22 cellular contexts compared by ENCODE assay signal in genomic region chr13:99221567-99222239, GRCh38.
DNase-seq lines count a peak whose midpoint lies in the region; ATAC-seq, FAIRE-seq and TF ChIP-seq lines count a peak whose summit lies in the region.
"Had no signal": no experiment of that assay in that cellular context is flagged by ENCODE, and none has a peak within 500 bp of the region (broad histone marks: within the 10 kb centered on the region; RNA-seq: fewer than 3 reads in every experiment).

No MANE protein-coding gene starts in this region.

- peaks cover 9% of the 10 kb centered on the region for H3K36me3 Mint-ChIP-seq in activated naive CD4-positive, alpha-beta T cell treated with anti-CD3 and anti-CD28 coated beads, Interleukin-2, amount 50 U/mL, for 24 hours

- H3K4me1 Mint-ChIP-seq in activated naive CD4-positive, alpha-beta T cell treated with anti-CD3 and anti-CD28 coated beads, Interleukin-2, amount 50 U/mL, for 24 hours: peaks cover 96% of the 10 kb centered on the region

- H3K9me3 Mint-ChIP-seq in activated naive CD4-positive, alpha-beta T cell treated with anti-CD3 and anti-CD28 coated beads, Interleukin-2, amount 50 U/mL, for 24 hours: no peaks in the 10 kb centered on the region

- FAIRE-seq in H54 (lab: Jason Lieb, UNC): peak; percentile 95
- FAIRE-seq: D721Med, GM12892, K562 had no signal

- H3K9me3 ChIP-seq in effector memory CD4-positive, alpha-beta T cell (ENCODE audit: control insufficient read depth, low read length): no peaks in the 10 kb centered on the region
- H3K9me3 ChIP-seq: breast epithelium, left lung had no signal

- no peaks in the 10 kb centered on the region for H3K27me3 Mint-ChIP-seq in activated naive CD4-positive, alpha-beta T cell treated with anti-CD3 and anti-CD28 coated beads, Interleukin-2, amount 50 U/mL, for 24 hours

- peaks cover 69% of the 10 kb centered on the region for H3K4me1 ChIP-seq in effector memory CD4-positive, alpha-beta T cell (ENCODE audit: control insufficient read depth, insufficient read depth, low read length, poor library complexity, severe bottlenecking)
- H3K4me1 ChIP-seq: breast epithelium had no signal

- no peaks in the 10 kb centered on the region for H3K27me3 ChIP-seq in effector memory CD4-positive, alpha-beta T cell (replicated peaks; ENCODE audit: control insufficient read depth, insufficient read depth, low read length, poor library complexity, severe bottlenecking)
- H3K27me3 ChIP-seq: breast epithelium, left lung had no signal

- peak overlapping the region; percentile 93 for H3K27ac Mint-ChIP-seq in activated naive CD4-positive, alpha-beta T cell treated with anti-CD3 and anti-CD28 coated beads, Interleukin-2, amount 50 U/mL, for 24 hours

- TF ChIP-seq POLR2A in H54 (IDR thresholded peaks at IDR 0.05; ENCODE audit: low read depth, low read length): no peak

- H3K4me3 ChIP-seq in effector memory CD4-positive, alpha-beta T cell (ENCODE audit: insufficient read depth, low read depth, low read length, poor library complexity, severe bottlenecking): no peak overlapping the region
- H3K4me3 ChIP-seq: breast epithelium, K562, left lung had no signal

- H3K36me3 ChIP-seq in effector memory CD4-positive, alpha-beta T cell (ENCODE audit: control insufficient read depth, insufficient read depth, low read length): no peaks in the 10 kb centered on the region
- H3K36me3 ChIP-seq: breast epithelium, left lung had no signal

- DNase-seq in activated naive CD4-positive, alpha-beta T cell (lab: John Stamatoyannopoulos, UW): no peak
- DNase-seq in H54 (ENCODE audit: insufficient read length, low spot score): no peak
- DNase-seq in effector memory CD4-positive, alpha-beta T cell: no peak
- no peak for DNase-seq in stimulated activated naive CD8-positive, alpha-beta T cell treated with anti-CD3 and anti-CD28 coated beads, Interleukin-15, Interleukin-2, amounts not matched to agents 100 U/mL and 50 U/mL, for 24 hours
- no peak for DNase-seq in NCI-H748 (lab: John Stamatoyannopoulos, UW; ENCODE audit: unreplicated experiment)
- DNase-seq in retina: no peak
- DNase-seq: dermis blood vessel endothelial cell, erythroblast, GDM1, left lung, NCI-H1048, NCI-H2029 treated with DMSO at 0.1 percent for 48 hours, NCI-H510A, SW 1271 had no signal

- peak; percentile 44 for ATAC-seq in stimulated activated naive CD8-positive, alpha-beta T cell treated with anti-CD3 and anti-CD28 coated beads, Interleukin-15, Interleukin-2, amounts not matched to agents 100 U/mL and 50 U/mL, for 24 hours
- ATAC-seq in HG02678 (IDR thresholded peaks at IDR 0.05; ENCODE audit: unreplicated experiment): no peak
- ATAC-seq: left lung, sciatic nerve had no signal

- H3K4me3 Mint-ChIP-seq in activated naive CD4-positive, alpha-beta T cell treated with anti-CD3 and anti-CD28 coated beads, Interleukin-2, amount 50 U/mL, for 24 hours: peak overlapping the region; percentile 31

- peak overlapping the region; percentile 0 for H3K27ac ChIP-seq in effector memory CD4-positive, alpha-beta T cell (ENCODE audit: insufficient read depth, low read length, poor library complexity, severe bottlenecking)
- H3K27ac ChIP-seq: breast epithelium, left lung, VCaP had no signal
